ENCODE assay signal across 14 cellular contexts in genomic region chr13:112260108-112261055, GRCh38.
DNase-seq lines count a peak whose midpoint lies in the region; TF ChIP-seq lines count a peak whose summit lies in the region.
"Had no signal": no experiment of that assay in that cellular context is flagged by ENCODE, and none has a peak within 500 bp of the region (broad histone marks: within the 10 kb centered on the region; RNA-seq: fewer than 3 reads in every experiment).

No MANE protein-coding gene starts in this region.

- in situ Hi-C loops in KBM-7 (cut with MboI; ENCODE audit: low pct_unique_long_range_greater_than_20kb, low sequenced_read_pairs) = no loop called here

- H3K27me3 Mint-ChIP-seq in type B pancreatic cell = peaks cover 25% of the 10 kb centered on the region
- no peaks in the 10 kb centered on the region for H3K27me3 Mint-ChIP-seq in activated naive CD4-positive, alpha-beta T cell treated with anti-CD3 and anti-CD28 coated beads, Interleukin-2, amount 10 ng/mL, durations not matched to agents 7 days and 5 days

- peak; percentile 51 for DNase-seq in DMS79 treated with DMSO at 0.1 percent for 48 hours (lab: John Stamatoyannopoulos, UW)
- DNase-seq in DMS79 (lab: John Stamatoyannopoulos, UW) = no peak
- DNase-seq in right atrium auricular region (ENCODE audit: low spot score) = peak; percentile 42
- no peak for DNase-seq in left ventricle myocardium inferior
- peak; percentile 3 to 80 for DNase-seq in lower leg skin (ENCODE audit: low spot score in 2 of 2)
- DNase-seq in type B pancreatic cell (ENCODE audit: extremely low spot score, unreplicated experiment) = peak; percentile 60
- DNase-seq in activated naive CD4-positive, alpha-beta T cell treated with anti-CD3 and anti-CD28 coated beads, Interleukin-2, amount 10 ng/mL, durations not matched to agents 7 days and 5 days = no peak
- no peak for DNase-seq in KBM-7
- DNase-seq: Caco-2; CD8-positive, alpha-beta memory T cell; GOT3; H9 had no signal

- no peaks in the 10 kb centered on the region for H3K9me3 Mint-ChIP-seq in type B pancreatic cell
- H3K9me3 Mint-ChIP-seq in activated naive CD4-positive, alpha-beta T cell treated with anti-CD3 and anti-CD28 coated beads, Interleukin-2, amount 10 ng/mL, durations not matched to agents 7 days and 5 days = no peaks in the 10 kb centered on the region
- H3K9me3 Mint-ChIP-seq: H9 had no signal

- TF ChIP-seq CTCF in right atrium auricular region (IDR thresholded peaks at IDR 0.05) (no peak), left ventricle myocardium inferior (IDR thresholded peaks at IDR 0.05; ENCODE audit: borderline replicate concordance) (no peak), lower leg skin (IDR thresholded peaks at IDR 0.05) (no peak), type B pancreatic cell (conservative IDR thresholded peaks at IDR 0.05) (no peak)

- 80 to 82% methylated on average over 29 of the region's 29 CpGs for WGBS in lower leg skin, 2 donors

- TF ChIP-seq POLR2A in lower leg skin (IDR thresholded peaks at IDR 0.05) = no peak

- H3K36me3 Mint-ChIP-seq in type B pancreatic cell = no peaks in the 10 kb centered on the region
- no peaks in the 10 kb centered on the region for H3K36me3 Mint-ChIP-seq in activated naive CD4-positive, alpha-beta T cell treated with anti-CD3 and anti-CD28 coated beads, Interleukin-2, amount 10 ng/mL, durations not matched to agents 7 days and 5 days
- H3K36me3 Mint-ChIP-seq: CD8-positive, alpha-beta memory T cell had no signal

- H3K27me3 ChIP-seq in right atrium auricular region = no peaks in the 10 kb centered on the region
- H3K27me3 ChIP-seq in left ventricle myocardium inferior (ENCODE audit: low read depth) = peaks cover 77% of the 10 kb centered on the region

- H3K9me3 ChIP-seq in right atrium auricular region (peaks cover 0 to 11% of the 10 kb centered on the region in 2 donors), left ventricle myocardium inferior (replicated peaks) (peaks cover 12% of the 10 kb centered on the region)
- H3K9me3 ChIP-seq: Caco-2 had no signal

- H3K36me3 ChIP-seq in right atrium auricular region (no peaks in the 10 kb centered on the region), left ventricle myocardium inferior (no peaks in the 10 kb centered on the region)

- H3K4me3 ChIP-seq in right atrium auricular region = no peak overlapping the region
- no peak overlapping the region for H3K4me3 ChIP-seq in left ventricle myocardium inferior
- H3K4me3 ChIP-seq in lower leg skin (ENCODE audit: low read depth, poor library complexity, severe bottlenecking) = no peak overlapping the region
- H3K4me3 ChIP-seq: GM12878 had no signal

- no peaks in the 10 kb centered on the region for H3K4me1 ChIP-seq in right atrium auricular region
- H3K4me1 ChIP-seq in left ventricle myocardium inferior = no peaks in the 10 kb centered on the region
- H3K4me1 ChIP-seq: Caco-2 had no signal

- H3K4me1 Mint-ChIP-seq in type B pancreatic cell (ENCODE audit: unreplicated experiment) = no peaks in the 10 kb centered on the region
- H3K4me1 Mint-ChIP-seq in activated naive CD4-positive, alpha-beta T cell treated with anti-CD3 and anti-CD28 coated beads, Interleukin-2, amount 10 ng/mL, durations not matched to agents 7 days and 5 days = no peaks in the 10 kb centered on the region
- H3K4me1 Mint-ChIP-seq: CD8-positive, alpha-beta memory T cell had no signal

- H3K27ac Mint-ChIP-seq in type B pancreatic cell = no peak overlapping the region
- no peak overlapping the region for H3K27ac Mint-ChIP-seq in activated naive CD4-positive, alpha-beta T cell treated with anti-CD3 and anti-CD28 coated beads, Interleukin-2, amount 10 ng/mL, durations not matched to agents 7 days and 5 days
- H3K27ac Mint-ChIP-seq: CD8-positive, alpha-beta memory T cell; H9 had no signal

- H3K4me3 Mint-ChIP-seq in type B pancreatic cell = no peak overlapping the region
- no peak overlapping the region for H3K4me3 Mint-ChIP-seq in activated naive CD4-positive, alpha-beta T cell treated with anti-CD3 and anti-CD28 coated beads, Interleukin-2, amount 10 ng/mL, durations not matched to agents 7 days and 5 days
- H3K4me3 Mint-ChIP-seq: CD8-positive, alpha-beta memory T cell; H9 had no signal

- CTCF ChIA-PET in activated naive CD4-positive, alpha-beta T cell treated with anti-CD3 and anti-CD28 coated beads, Interleukin-2, amount 10 ng/mL, durations not matched to agents 7 days and 5 days (lab: Charles Lee) = no interaction called here

- intact Hi-C loops in left ventricle myocardium inferior (cut with micrococcal nuclease) (no loop called here), lower leg skin (cut with DNase I; ENCODE audit: low total_unique reads) (no loop called here)

- H3K27ac ChIP-seq in right atrium auricular region = no peak overlapping the region
- H3K27ac ChIP-seq in left ventricle myocardium inferior (replicated peaks) = no peak overlapping the region
- H3K27ac ChIP-seq: 22Rv1 had no signal

Comparison
In these comparisons a context has a peak if more than half of its experiments do, and no peak if none do; other contexts are left out.
1. DNase-seq: peak in DMS79 treated with DMSO at 0.1 percent for 48 hours (single experiment), right atrium auricular region (single experiment), lower leg skin (2 of 2) and type B pancreatic cell (single experiment); none in DMS79 (single experiment), left ventricle myocardium inferior (single experiment), activated naive CD4-positive, alpha-beta T cell treated with anti-CD3 and anti-CD28 coated beads, Interleukin-2, amount 10 ng/mL, durations not matched to agents 7 days and 5 days (single experiment) and KBM-7 (single experiment).